ENCODE assay signal across 14 cellular contexts in the genomic region with DNA sequence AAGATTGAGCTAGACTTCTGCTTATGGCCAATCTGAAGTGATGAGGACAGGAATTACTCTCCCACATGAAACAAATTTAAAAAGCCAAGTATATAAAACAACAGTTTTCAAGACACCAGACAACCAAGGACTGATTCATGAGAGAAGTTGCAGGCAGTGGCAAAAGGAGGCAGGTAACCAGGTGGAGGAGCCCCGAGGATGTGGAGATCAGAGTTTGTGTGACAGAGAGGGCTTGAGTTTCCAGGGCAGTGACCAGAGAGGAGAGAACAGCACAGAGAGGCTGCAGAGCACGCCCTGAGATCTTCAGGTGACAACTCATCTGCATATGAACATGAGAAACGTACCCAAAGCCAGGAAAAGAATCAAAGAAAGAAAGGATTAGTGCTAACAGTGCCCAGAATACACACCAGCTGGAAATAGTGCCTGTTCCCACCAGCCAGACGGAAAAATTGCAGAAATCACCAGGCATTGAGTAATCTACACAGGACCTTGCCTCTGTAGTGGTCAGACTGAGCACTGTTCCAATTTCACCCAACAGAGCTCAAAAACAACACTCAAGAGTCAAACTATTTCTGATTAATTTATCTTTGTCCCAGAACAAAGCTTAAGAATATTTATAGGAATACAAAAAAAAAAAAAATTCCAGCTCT.
"Had no signal": no experiment of that assay in that cellular context is flagged by ENCODE, and none has a peak within 500 bp of the region (broad histone marks: within the 10 kb centered on the region; RNA-seq: fewer than 3 reads in every experiment).

No MANE protein-coding gene starts in this region.

- DNase-seq: activated CD4-positive, alpha-beta T cell treated with anti-CD3 and anti-CD28 coated beads, Interleukin-2, amount 10 ng/mL, durations not matched to agents 24 days and 14 days; activated naive CD4-positive, alpha-beta T cell treated with anti-CD3 and anti-CD28 coated beads, Interleukin-2, amount 50 U/mL, for 16 hours; effector memory CD8-positive, alpha-beta T cell; erythroblast; left cardiac atrium; mammary epithelial cell; ovary; SK-N-SH; stimulated activated CD4-positive, alpha-beta T cell treated with anti-CD3 and anti-CD28 coated beads, Interleukin-15, amount 100 ng/mL, for 24 hours; stimulated activated CD4-positive, alpha-beta T cell treated with anti-CD3 and anti-CD28 coated beads, Interleukin-4, amount 100 ng/mL, for 24 hours; T-helper 17 cell; thyroid gland had no signal

- ATAC-seq: effector memory CD8-positive, alpha-beta T cell; left cardiac atrium; natural killer cell treated with Interleukin-12 subunit alpha and Interleukin-12 subunit beta and Interleukin-15 and Interleukin-18, amount 100 ng/mL, for 72 hours; T-helper 17 cell; WTC11 had no signal

- H3K9ac ChIP-seq: SK-N-SH had no signal

- H3K27ac ChIP-seq: ovary, thyroid gland had no signal

- H3K4me3 ChIP-seq: ovary, thyroid gland had no signal

- H3K27me3 ChIP-seq: ovary, thyroid gland had no signal

- H3K9me3 ChIP-seq: ovary, thyroid gland had no signal

- H3K4me2 ChIP-seq: SK-N-SH had no signal

- H3K36me3 ChIP-seq: ovary, thyroid gland had no signal
